ENCODE assay signal across 8 cellular contexts in the genomic region with DNA sequence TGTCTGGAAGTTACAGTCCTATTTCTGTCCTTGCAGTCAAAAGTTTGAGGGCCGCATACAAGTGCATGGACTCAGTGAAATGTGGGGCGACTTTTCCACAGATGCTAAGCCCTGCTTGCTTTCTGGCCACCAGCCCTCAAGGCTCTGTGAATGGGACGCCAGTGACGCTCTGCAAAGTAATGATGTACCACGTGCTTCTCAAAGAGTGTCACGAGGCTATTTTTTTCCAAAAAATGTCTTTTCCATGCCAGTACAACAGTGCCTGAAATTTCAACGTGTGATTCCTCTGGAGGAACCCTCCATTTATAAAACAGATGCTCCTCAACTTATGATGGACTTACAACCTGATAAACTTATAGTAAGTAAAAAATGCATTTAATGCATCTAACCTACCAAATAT.
"Had no signal": no experiment of that assay in that cellular context is flagged by ENCODE, and none has a peak within 500 bp of the region (broad histone marks: within the 10 kb centered on the region; RNA-seq: fewer than 3 reads in every experiment).

No MANE protein-coding gene starts in this region.

- H3K4me3 ChIP-seq: GM12878 had no signal

- FAIRE-seq: G401.6, GM12878, GM12891, GM12892, GM18507, GM19239 had no signal

- DNase-seq: GDM1, GF-D8 had no signal

- ATAC-seq: GM12878 had no signal
